Comparison of ENCODE assay signal across 11 cellular contexts in genomic region chr17:48998557-48999440, GRCh38. TPM values are rescaled to one million over a fixed set of nuclear protein-coding genes. Genes with fewer than 3 reads are reported as not detected.
DNase-seq lines count a peak whose midpoint lies in the region; ATAC-seq and TF ChIP-seq lines count a peak whose summit lies in the region.
"Had no signal": no experiment of that assay in that cellular context is flagged by ENCODE, and none has a peak within 500 bp of the region (broad histone marks: within the 10 kb centered on the region; RNA-seq: fewer than 3 reads in every experiment).

No MANE protein-coding gene starts in this region.

- ATAC-seq in effector memory CD8-positive, alpha-beta T cell (replicated peaks), result no peak

- no peaks in the 10 kb centered on the region for H3K27me3 ChIP-seq in neural progenitor cell
- H3K27me3 ChIP-seq: ovary had no signal

- peaks cover 19 to 25% of the 10 kb centered on the region in 2 donors for H3K4me1 Mint-ChIP-seq in effector memory CD8-positive, alpha-beta T cell (ENCODE audit: low read depth in 2 of 2)
- H3K4me1 Mint-ChIP-seq in neural progenitor cell, result peaks cover 38% of the 10 kb centered on the region

- peak; percentile 23 for TF ChIP-seq CTCF in neural progenitor cell (IDR thresholded peaks at IDR 0.05)
- no peak for TF ChIP-seq CTCF in GM10248 (IDR thresholded peaks at IDR 0.05; ENCODE audit: control extremely low read depth, extremely low read depth, low read depth, missing control alignments)

- H3K27ac ChIP-seq in neural progenitor cell, result peak overlapping the region; percentile 98
- H3K27ac ChIP-seq: epithelial cell of prostate, ovary had no signal

- H3K36me3 ChIP-seq in ES-I3 (ENCODE audit: insufficient read depth, low read length) (no peaks in the 10 kb centered on the region), neural progenitor cell (no peaks in the 10 kb centered on the region)
- H3K36me3 ChIP-seq: ovary had no signal

- peak overlapping the region in 1 of 2 donors; percentile 35 for H3K27ac Mint-ChIP-seq in effector memory CD8-positive, alpha-beta T cell
- peak overlapping the region; percentile 70 for H3K27ac Mint-ChIP-seq in neural progenitor cell

- peaks cover 22% of the 10 kb centered on the region for H3K36me3 Mint-ChIP-seq in effector memory CD8-positive, alpha-beta T cell (ENCODE audit: insufficient read depth)
- peaks cover 19% of the 10 kb centered on the region for H3K36me3 Mint-ChIP-seq in neural progenitor cell

- peaks cover 66% of the 10 kb centered on the region for H3F3A ChIP-seq in neural progenitor cell (ENCODE audit: low read depth)

- H3K4me3 Mint-ChIP-seq in effector memory CD8-positive, alpha-beta T cell, result peak overlapping the region; percentile 73 to 77
- peak overlapping the region; percentile 100 for H3K4me3 Mint-ChIP-seq in neural progenitor cell

- DNase-seq in MV-4-11 (lab: John Stamatoyannopoulos, UW) (peak; percentile 57), neural progenitor cell (ENCODE audit: low spot score) (peak; percentile 42), AG08396 (ENCODE audit: low spot score) (no peak), NCI-H2107 treated with DMSO at 0.1 percent for 48 hours (lab: John Stamatoyannopoulos, UW; ENCODE audit: unreplicated experiment) (no peak), NCI-H446 (lab: John Stamatoyannopoulos, UW) (no peak), GM10248 (ENCODE audit: extremely low spot score) (no peak)
- DNase-seq in effector memory CD8-positive, alpha-beta T cell, result no peak
- DNase-seq: activated CD4-positive, CD25-positive, alpha-beta regulatory T cell; ovary had no signal

- POLR2A ChIA-PET in GM10248 (lab: Yijun Ruan, JAX), result no interaction called here

- H3K9me3 Mint-ChIP-seq in effector memory CD8-positive, alpha-beta T cell, result no peaks in the 10 kb centered on the region
- H3K9me3 Mint-ChIP-seq in neural progenitor cell, result peaks cover 4% of the 10 kb centered on the region

- peak overlapping the region; percentile 92 for H3K9ac ChIP-seq in ES-I3 (ENCODE audit: low read depth, low read length)
- H3K9ac ChIP-seq in neural progenitor cell, result peak overlapping the region; percentile 94

- CTCF ChIA-PET in GM10248 (lab: Yijun Ruan, JAX), result interaction anchor here (0.8 to 1.2 kb wide), 2 partner anchors 37 to 224 kb away, joined by 3 read pairs; no protein-coding TSS in a partner anchor

- H3K9me3 ChIP-seq in ES-I3 (ENCODE audit: control insufficient read depth, insufficient read depth, low read length) (no peaks in the 10 kb centered on the region), neural progenitor cell (ENCODE audit: low read depth) (no peaks in the 10 kb centered on the region)
- H3K9me3 ChIP-seq: ovary had no signal

- peak overlapping the region; percentile 97 for H3K4me3 ChIP-seq in neural progenitor cell
- H3K4me3 ChIP-seq: ovary had no signal

- peak overlapping the region; percentile 89 for H3K4me2 ChIP-seq in neural progenitor cell

- H3K27me3 Mint-ChIP-seq in effector memory CD8-positive, alpha-beta T cell, result peaks cover 93 to 98% of the 10 kb centered on the region in 2 donors
- peaks cover 16% of the 10 kb centered on the region for H3K27me3 Mint-ChIP-seq in neural progenitor cell (ENCODE audit: insufficient read depth, low read depth)

- H3K79me2 ChIP-seq in neural progenitor cell (ENCODE audit: low read depth), result peaks cover 92% of the 10 kb centered on the region

- peaks cover 54% of the 10 kb centered on the region for H4K20me1 ChIP-seq in neural progenitor cell (ENCODE audit: low read depth)

- no peak overlapping the region for H2AFZ ChIP-seq in neural progenitor cell (replicated peaks)

- H3K4me1 ChIP-seq in ES-I3 (ENCODE audit: insufficient read depth, low read length) (peaks cover 21% of the 10 kb centered on the region), neural progenitor cell (peaks cover 28% of the 10 kb centered on the region)

RNA-seq across cellular contexts. Expression of gene IGF2BP1, which starts 1.6 kb away (rescaled TPM):
- 129 and 137 TPM in 2 replicates for total RNA-seq in neural progenitor cell (ENCODE audit: low replicate concordance)

RNA-seq across cellular contexts. Expression of gene GIP, which starts 30.4 kb away (rescaled TPM):
- total RNA-seq in neural progenitor cell (ENCODE audit: low replicate concordance), result not detected in 2 replicates
- total RNA-seq: ovary had no signal

RNA-seq across cellular contexts. Expression of gene SNF8, which starts 54.2 kb away (rescaled TPM):
- 93.0 and 103 TPM in 2 replicates for total RNA-seq in neural progenitor cell (ENCODE audit: low replicate concordance)

Comparison
In these comparisons a context has a peak if more than half of its experiments do, and no peak if none do; other contexts are left out.
1. DNase-seq: peak in MV-4-11 (single experiment) and neural progenitor cell (single experiment); none in effector memory CD8-positive, alpha-beta T cell (0 of 3), AG08396 (single experiment), NCI-H2107 treated with DMSO at 0.1 percent for 48 hours (single experiment), NCI-H446 (0 of 2) and GM10248 (single experiment).